ENCODE assay signal across 2 cellular contexts in genomic region chr17:77143306-77143705, GRCh38.
TF ChIP-seq lines count a peak whose summit lies in the region.

No MANE protein-coding gene starts in this region.

TF ChIP-seq in HepG2, 621 proteins besides CTCF, POLR2A, EP300 and RAD21:
- TF ChIP-seq ZNF138 (CRISPR knock-in tag; IDR thresholded peaks at IDR 0.05; ENCODE audit: low read depth) (no peak), ZNF570 (CRISPR knock-in tag; IDR thresholded peaks at IDR 0.05; ENCODE audit: borderline replicate concordance) (no peak), SNAPC4 (CRISPR knock-in tag; IDR thresholded peaks at IDR 0.05) (no peak), CHD4 (IDR thresholded peaks at IDR 0.05; ENCODE audit: borderline replicate concordance, low read length) (no peak), ZNF614 (CRISPR knock-in tag; IDR thresholded peaks at IDR 0.05; ENCODE audit: borderline replicate concordance) (no peak), RARA (CRISPR knock-in tag; IDR thresholded peaks at IDR 0.05) (no peak), ZEB1 (IDR thresholded peaks at IDR 0.05; ENCODE audit: insufficient replicate concordance, low read depth) (no peak), ZNF839 (CRISPR knock-in tag; IDR thresholded peaks at IDR 0.05; ENCODE audit: borderline replicate concordance) (no peak), MAZ (IDR thresholded peaks at IDR 0.05; ENCODE audit: borderline replicate concordance, low read depth, low read length) (no peak), MAZ (CRISPR knock-in tag; IDR thresholded peaks at IDR 0.05; ENCODE audit: low read depth) (no peak), HNRNPH1 (optimal IDR thresholded peaks at IDR 0.05; ENCODE audit: low read depth, low read length) (no peak), ELF4 (CRISPR knock-in tag; IDR thresholded peaks at IDR 0.05; ENCODE audit: borderline replicate concordance) (no peak), ZNF781 (CRISPR knock-in tag; IDR thresholded peaks at IDR 0.05; ENCODE audit: borderline replicate concordance, not compliant biosample characterization) (no peak), SP4 (CRISPR knock-in tag; IDR thresholded peaks at IDR 0.05) (no peak), SAFB2 (CRISPR knock-in tag; IDR thresholded peaks at IDR 0.05; ENCODE audit: borderline replicate concordance, low read depth) (no peak), ZNF224 (CRISPR knock-in tag; IDR thresholded peaks at IDR 0.05) (no peak)
- TF ChIP-seq, protein P1, sequence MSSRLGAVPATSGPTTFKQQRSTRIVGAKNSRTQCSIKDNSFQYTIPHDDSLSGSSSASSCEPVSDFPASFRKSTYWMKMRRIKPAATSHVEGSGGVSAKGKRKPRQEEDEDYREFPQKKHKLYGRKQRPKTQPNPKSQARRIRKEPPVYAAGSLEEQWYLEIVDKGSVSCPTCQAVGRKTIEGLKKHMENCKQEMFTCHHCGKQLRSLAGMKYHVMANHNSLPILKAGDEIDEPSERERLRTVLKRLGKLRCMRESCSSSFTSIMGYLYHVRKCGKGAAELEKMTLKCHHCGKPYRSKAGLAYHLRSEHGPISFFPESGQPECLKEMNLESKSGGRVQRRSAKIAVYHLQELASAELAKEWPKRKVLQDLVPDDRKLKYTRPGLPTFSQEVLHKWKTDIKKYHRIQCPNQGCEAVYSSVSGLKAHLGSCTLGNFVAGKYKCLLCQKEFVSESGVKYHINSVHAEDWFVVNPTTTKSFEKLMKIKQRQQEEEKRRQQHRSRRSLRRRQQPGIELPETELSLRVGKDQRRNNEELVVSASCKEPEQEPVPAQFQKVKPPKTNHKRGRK (CRISPR knock-in tag; IDR thresholded peaks at IDR 0.05), result no peak

TF ChIP-seq in GM12878, 131 proteins besides CTCF, POLR2A, EP300 and RAD21:
- 0 out of 2 replicates have a peak, but pooled peaks have one; percentile 22 for TF ChIP-seq JUNB (IDR thresholded peaks at IDR 0.05)
- peak; percentile 42 for TF ChIP-seq BCL3 (IDR thresholded peaks at IDR 0.05; ENCODE audit: borderline replicate concordance, insufficient read depth, low read depth, low read length, poor library complexity, severe bottlenecking)
- TF ChIP-seq RUNX3 (IDR thresholded peaks at IDR 0.05; ENCODE audit: low read length), result peak; percentile 73
- TF ChIP-seq MTA2 (IDR thresholded peaks at IDR 0.05; ENCODE audit: low read depth), result no peak
- TF ChIP-seq, protein P2, sequence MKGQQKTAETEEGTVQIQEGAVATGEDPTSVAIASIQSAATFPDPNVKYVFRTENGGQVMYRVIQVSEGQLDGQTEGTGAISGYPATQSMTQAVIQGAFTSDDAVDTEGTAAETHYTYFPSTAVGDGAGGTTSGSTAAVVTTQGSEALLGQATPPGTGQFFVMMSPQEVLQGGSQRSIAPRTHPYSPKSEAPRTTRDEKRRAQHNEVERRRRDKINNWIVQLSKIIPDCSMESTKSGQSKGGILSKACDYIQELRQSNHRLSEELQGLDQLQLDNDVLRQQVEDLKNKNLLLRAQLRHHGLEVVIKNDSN (IDR thresholded peaks at IDR 0.05; ENCODE audit: borderline replicate concordance, extremely low read length, insufficient read depth, low read depth, low read length), result no peak
